ENCODE assay signal across 19 cellular contexts in genomic region chr7:133961724-133962123, GRCh38.
"Had no signal": no experiment of that assay in that cellular context is flagged by ENCODE, and none has a peak within 500 bp of the region (broad histone marks: within the 10 kb centered on the region; RNA-seq: fewer than 3 reads in every experiment).

No MANE protein-coding gene starts in this region.

- H3K27me3 Mint-ChIP-seq: effector memory CD8-positive, alpha-beta T cell; naive thymus-derived CD4-positive, alpha-beta T cell had no signal

- FAIRE-seq: endothelial cell of umbilical vein, small intestine had no signal

- ATAC-seq: effector memory CD8-positive, alpha-beta T cell; gastrocnemius medialis; naive thymus-derived CD4-positive, alpha-beta T cell; sciatic nerve; upper lobe of right lung; WTC11 had no signal

- H3K27ac Mint-ChIP-seq: effector memory CD8-positive, alpha-beta T cell; WTC11 had no signal

- H3K4me3 Mint-ChIP-seq: effector memory CD8-positive, alpha-beta T cell; naive thymus-derived CD4-positive, alpha-beta T cell; WTC11 had no signal

- DNase-seq: activated naive CD4-positive, alpha-beta T cell treated with anti-CD3 and anti-CD28 coated beads, Interleukin-2, amount 50 U/mL, for 16 hours; colonic mucosa; dorsolateral prefrontal cortex; effector memory CD8-positive, alpha-beta T cell; gastrocnemius medialis; hippocampal formation; left ventricle myocardium inferior; naive thymus-derived CD4-positive, alpha-beta T cell; SJCRH30; small intestine; stimulated activated naive CD4-positive, alpha-beta T cell; substantia nigra; T-helper 1 cell; T-helper 9 cell; thyroid gland; upper lobe of right lung had no signal
